1 cellular context compared by ENCODE assay signal in the genomic region with DNA sequence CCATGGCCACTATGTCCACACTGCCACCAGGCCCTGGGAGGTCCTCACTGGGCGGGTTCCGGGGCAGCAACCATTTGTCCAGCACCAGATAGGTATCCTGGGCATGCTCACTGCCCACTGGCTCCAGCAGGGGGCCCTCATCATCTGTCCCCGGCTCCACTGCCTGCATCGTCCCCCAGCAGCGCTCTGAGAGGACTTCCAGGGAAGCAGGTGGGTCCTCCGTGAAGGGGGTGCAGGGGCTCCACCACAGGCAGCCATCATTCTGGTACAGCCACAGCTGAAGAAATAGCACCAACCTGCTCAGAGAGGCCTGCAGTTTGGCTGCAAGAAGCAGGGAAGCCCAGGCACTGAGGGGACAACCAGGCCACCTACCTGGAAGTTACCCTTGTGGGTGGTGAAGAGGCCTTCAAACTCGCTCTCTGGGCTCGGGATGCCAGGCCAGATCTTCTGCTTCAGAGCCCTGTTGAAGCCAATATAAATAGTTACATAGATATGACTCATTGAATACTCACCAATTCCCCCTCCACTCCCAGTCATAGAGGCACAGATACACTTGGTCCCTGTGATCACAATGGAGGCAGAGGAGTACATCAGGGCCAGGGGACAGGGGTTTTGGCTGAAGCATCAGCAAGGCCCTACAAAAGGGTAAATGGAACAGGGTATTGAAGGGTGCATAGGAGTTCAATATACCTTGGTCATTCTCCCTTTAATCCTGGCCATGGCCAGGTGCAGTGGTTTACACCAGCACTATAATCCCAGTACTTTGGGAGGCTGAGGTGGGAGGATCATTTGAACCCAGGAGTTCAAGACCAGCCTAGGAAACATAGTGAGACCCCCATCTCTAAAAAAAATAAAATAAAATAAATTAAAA.
TF ChIP-seq lines count a peak whose summit lies in the region.

No MANE protein-coding gene starts in this region.

TF ChIP-seq in A549, 52 proteins besides CTCF, POLR2A, EP300 and RAD21:
- TF ChIP-seq ESRRA (IDR thresholded peaks at IDR 0.05; ENCODE audit: borderline replicate concordance, low read length) (no peak), RARB (CRISPR knock-in tag; IDR thresholded peaks at IDR 0.05) (no peak), PBX3 (IDR thresholded peaks at IDR 0.05) (no peak), JUNB (IDR thresholded peaks at IDR 0.05) (peak; percentile 42; the same call in 1 of the 2 replicates), SMC3 (IDR thresholded peaks at IDR 0.05) (peak; percentile 37; the same call in 2 of the 3 replicates), POLR2AphosphoS2 (conservative IDR thresholded peaks at IDR 0.05; ENCODE audit: low read length) (no peak), MAX (IDR thresholded peaks at IDR 0.05) (no peak; the same call in 1 of the 2 replicates), HEYL (CRISPR knock-in tag; IDR thresholded peaks at IDR 0.05) (no peak), SREBF2 (IDR thresholded peaks at IDR 0.05) (no peak), CBX2 (IDR thresholded peaks at IDR 0.05; ENCODE audit: borderline replicate concordance, low read depth) (no peak), REST (IDR thresholded peaks at IDR 0.05) (no peak), FOSL2 (IDR thresholded peaks at IDR 0.05) (peak; percentile 45; the same call in 1 of the 2 replicates), FOSL2 (CRISPR knock-in tag; IDR thresholded peaks at IDR 0.05) (peak; percentile 71), JUN (IDR thresholded peaks at IDR 0.05) (peak in 1 of 2 experiments; percentile 23; a peak in 1 of 5 replicates), CHD2 (IDR thresholded peaks at IDR 0.05; ENCODE audit: low read length, partially characterized antibody) (no peak), PHF8 (IDR thresholded peaks at IDR 0.05; ENCODE audit: borderline replicate concordance, low read depth) (no peak), USF2 (IDR thresholded peaks at IDR 0.05) (no peak)
- TF ChIP-seq, protein P1, sequence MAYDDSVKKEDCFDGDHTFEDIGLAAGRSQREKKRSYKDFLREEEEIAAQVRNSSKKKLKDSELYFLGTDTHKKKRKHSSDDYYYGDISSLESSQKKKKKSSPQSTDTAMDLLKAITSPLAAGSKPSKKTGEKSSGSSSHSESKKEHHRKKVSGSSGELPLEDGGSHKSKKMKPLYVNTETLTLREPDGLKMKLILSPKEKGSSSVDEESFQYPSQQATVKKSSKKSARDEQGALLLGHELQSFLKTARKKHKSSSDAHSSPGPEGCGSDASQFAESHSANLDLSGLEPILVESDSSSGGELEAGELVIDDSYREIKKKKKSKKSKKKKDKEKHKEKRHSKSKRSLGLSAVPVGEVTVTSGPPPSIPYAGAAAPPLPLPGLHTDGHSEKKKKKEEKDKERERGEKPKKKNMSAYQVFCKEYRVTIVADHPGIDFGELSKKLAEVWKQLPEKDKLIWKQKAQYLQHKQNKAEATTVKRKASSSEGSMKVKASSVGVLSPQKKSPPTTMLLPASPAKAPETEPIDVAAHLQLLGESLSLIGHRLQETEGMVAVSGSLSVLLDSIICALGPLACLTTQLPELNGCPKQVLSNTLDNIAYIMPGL (CRISPR knock-in tag; IDR thresholded peaks at IDR 0.05; ENCODE audit: borderline replicate concordance) = no peak
- TF ChIP-seq, protein P2, sequence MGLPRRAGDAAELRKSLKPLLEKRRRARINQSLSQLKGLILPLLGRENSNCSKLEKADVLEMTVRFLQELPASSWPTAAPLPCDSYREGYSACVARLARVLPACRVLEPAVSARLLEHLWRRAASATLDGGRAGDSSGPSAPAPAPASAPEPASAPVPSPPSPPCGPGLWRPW (IDR thresholded peaks at IDR 0.05) = no peak
